ENCODE assay signal across 1 cellular context in genomic region chr1:99645699-99646531, GRCh38.
TF ChIP-seq lines count a peak whose summit lies in the region.

PALMD (plus strand) TSS chr1:99646113; CDS start chr1:99646318, 205 bp downstream.

TF ChIP-seq in K562, 482 proteins besides CTCF, POLR2A, EP300 and RAD21 (continued from another document):
- no peak for TF ChIP-seq TFE3 (CRISPR knock-in tag; IDR thresholded peaks at IDR 0.05)
